Comparison of ENCODE assay signal across 12 cellular contexts in the genomic region with DNA sequence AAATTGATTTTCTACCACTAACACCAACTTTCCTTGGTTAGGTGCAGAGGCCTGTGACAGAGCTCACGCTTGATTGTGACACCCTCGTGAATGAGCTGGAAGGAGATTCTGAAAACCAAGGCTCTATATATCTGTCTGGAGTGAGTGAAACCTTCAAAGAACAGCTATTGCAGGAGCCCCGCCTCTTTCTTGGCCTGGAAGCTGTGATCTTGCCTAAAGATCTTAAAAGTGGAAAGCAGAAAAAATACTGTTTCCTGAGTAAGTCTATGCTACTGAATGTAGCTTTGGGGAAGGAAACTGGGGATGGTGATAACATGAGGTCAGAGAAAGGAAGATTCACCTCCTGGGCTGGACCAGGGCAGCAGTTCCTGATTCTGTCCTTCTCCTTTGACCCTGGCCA. TPM values are rescaled to one million over a fixed set of nuclear protein-coding genes. Genes with fewer than 3 reads are reported as not detected.
DNase-seq lines count a peak whose midpoint lies in the region; ATAC-seq and TF ChIP-seq lines count a peak whose summit lies in the region.
"Had no signal": no experiment of that assay in that cellular context is flagged by ENCODE, and none has a peak within 500 bp of the region (broad histone marks: within the 10 kb centered on the region; RNA-seq: fewer than 3 reads in every experiment).

No MANE protein-coding gene starts in this region.

- peaks cover 22% of the 10 kb centered on the region for H3K4me1 Mint-ChIP-seq in activated T-cell treated with anti-CD3 and anti-CD28 coated beads, Interleukin-2, amount 50 U/mL, for 4 hours (ENCODE audit: low read depth)
- peaks cover 25% of the 10 kb centered on the region for H3K4me1 Mint-ChIP-seq in activated naive CD8-positive, alpha-beta T cell (ENCODE audit: low read depth)

- no peaks in the 10 kb centered on the region for H3K79me2 ChIP-seq in parathyroid adenoma

- H3K4me1 ChIP-seq in parathyroid adenoma = peaks cover 25% of the 10 kb centered on the region

- no peak overlapping the region for H3K9ac ChIP-seq in parathyroid adenoma

- peak overlapping the region; percentile 75 for H3K27ac Mint-ChIP-seq in activated naive CD8-positive, alpha-beta T cell

- DNase-seq in activated T-cell treated with anti-CD3 and anti-CD28 coated beads, Interleukin-2, amount 50 U/mL, for 4 hours = no peak
- DNase-seq in activated T-cell treated with anti-CD3 and anti-CD28 coated beads for 4 hours = no peak
- peak; percentile 31 for DNase-seq in SKM-1 (lab: John Stamatoyannopoulos, UW; ENCODE audit: unreplicated experiment)
- DNase-seq in NCI-H1048 (lab: John Stamatoyannopoulos, UW) = no peak
- DNase-seq in retina = no peak
- DNase-seq in activated CD4-positive, CD25-positive, alpha-beta regulatory T cell treated with anti-CD3 and anti-CD28 coated beads, Interleukin-2, amount 50 U/mL, for 72 hours = no peak
- DNase-seq: aorta, mesenchymal stem cell, spleen, tibial artery had no signal

- H3K4me3 ChIP-seq in parathyroid adenoma (ENCODE audit: low read depth, low read length) = no peak overlapping the region
- H3K4me3 ChIP-seq: spleen, tibial artery had no signal

- TF ChIP-seq CTCF in parathyroid adenoma (IDR thresholded peaks at IDR 0.05) = no peak

- H3K4me2 ChIP-seq in parathyroid adenoma (ENCODE audit: low read length) = no peak overlapping the region

- ATAC-seq in activated T-cell treated with anti-CD3 and anti-CD28 coated beads, Interleukin-2, amount 50 U/mL, for 4 hours = peak; percentile 54 to 66

- no peaks in the 10 kb centered on the region for H3K36me3 Mint-ChIP-seq in activated T-cell treated with anti-CD3 and anti-CD28 coated beads, Interleukin-2, amount 50 U/mL, for 4 hours (ENCODE audit: insufficient read depth)
- H3K36me3 Mint-ChIP-seq in activated naive CD8-positive, alpha-beta T cell = no peaks in the 10 kb centered on the region

- H3K4me3 Mint-ChIP-seq in activated T-cell treated with anti-CD3 and anti-CD28 coated beads, Interleukin-2, amount 50 U/mL, for 4 hours = no peak overlapping the region
- peak overlapping the region; percentile 23 for H3K4me3 Mint-ChIP-seq in activated naive CD8-positive, alpha-beta T cell

- H3K9me3 ChIP-seq in parathyroid adenoma (ENCODE audit: control insufficient read depth, low read length) = no peaks in the 10 kb centered on the region
- H3K9me3 ChIP-seq: spleen, tibial artery had no signal

- H3K9me3 Mint-ChIP-seq in activated T-cell treated with anti-CD3 and anti-CD28 coated beads, Interleukin-2, amount 50 U/mL, for 4 hours = no peaks in the 10 kb centered on the region
- H3K9me3 Mint-ChIP-seq in activated naive CD8-positive, alpha-beta T cell (ENCODE audit: low read depth) = no peaks in the 10 kb centered on the region

- H3K36me3 ChIP-seq in parathyroid adenoma (ENCODE audit: control insufficient read depth, insufficient read depth, low read length) = no peaks in the 10 kb centered on the region

- no peaks in the 10 kb centered on the region for H3K27me3 Mint-ChIP-seq in activated T-cell treated with anti-CD3 and anti-CD28 coated beads, Interleukin-2, amount 50 U/mL, for 4 hours (ENCODE audit: low read depth)
- no peaks in the 10 kb centered on the region for H3K27me3 Mint-ChIP-seq in activated naive CD8-positive, alpha-beta T cell

- peak overlapping the region; percentile 51 for H2AFZ ChIP-seq in parathyroid adenoma

- peak overlapping the region; percentile 43 for H3K27ac ChIP-seq in parathyroid adenoma
- H3K27ac ChIP-seq: tibial artery had no signal

- H3K27me3 ChIP-seq in parathyroid adenoma (ENCODE audit: control insufficient read depth, insufficient read depth, low read length) = no peaks in the 10 kb centered on the region
- H3K27me3 ChIP-seq: spleen, tibial artery had no signal

RNA-seq across cellular contexts. Expression of gene REXO5, which starts 38.3 kb away (rescaled TPM):
- 1 to 10 TPM; 2.9 to 3.9 (median 2.9) TPM for total RNA-seq in activated T-cell treated with anti-CD3 and anti-CD28 coated beads, Interleukin-2, amount 50 U/mL, for 4 hours

RNA-seq across cellular contexts. Expression of gene ERI2, which starts 38.3 kb away (rescaled TPM):
- total RNA-seq in activated T-cell treated with anti-CD3 and anti-CD28 coated beads, Interleukin-2, amount 50 U/mL, for 4 hours = 1 to 10 TPM; 8.1 to 9.4 (median 9.4) TPM

RNA-seq across cellular contexts. Expression of gene DCUN1D3, which starts 55.6 kb away (rescaled TPM):
- 1 to 10 TPM; 5.8 to 7.5 (median 7.3) TPM for total RNA-seq in activated T-cell treated with anti-CD3 and anti-CD28 coated beads, Interleukin-2, amount 50 U/mL, for 4 hours

RNA-seq across cellular contexts. Expression of gene LYRM1, which starts 56.0 kb away (rescaled TPM):
- 10 to 100 TPM; 16.0 to 18.2 (median 16.4) TPM for total RNA-seq in activated T-cell treated with anti-CD3 and anti-CD28 coated beads, Interleukin-2, amount 50 U/mL, for 4 hours
